ENCODE assay signal across 14 cellular contexts in genomic region chr1:244371294-244372141, GRCh38.
DNase-seq lines count a peak whose midpoint lies in the region; ATAC-seq, FAIRE-seq and TF ChIP-seq lines count a peak whose summit lies in the region.
"Had no signal": no experiment of that assay in that cellular context is flagged by ENCODE, and none has a peak within 500 bp of the region (broad histone marks: within the 10 kb centered on the region; RNA-seq: fewer than 3 reads in every experiment).

No MANE protein-coding gene starts in this region.

- DNase-seq in HAP-1 (ENCODE audit: low spot score in 2 of 2) (peak; percentile 33 to 45), NOMO-1 treated with dmso at 0.1 percent for 144 hours (lab: John Stamatoyannopoulos, UW; ENCODE audit: unreplicated experiment) (peak; percentile 48), keratinocyte (ENCODE audit: low read depth, low spot score) (no peak), cortex of kidney (lab: John Stamatoyannopoulos, UW) (no peak), colonic mucosa (no peak), COLO668 (lab: John Stamatoyannopoulos, UW; ENCODE audit: unreplicated experiment) (no peak)
- DNase-seq in central memory CD4-positive, alpha-beta T cell = no peak
- DNase-seq: activated T-cell treated with anti-CD3 and anti-CD28 coated beads, Interleukin-2, amount 50 U/mL, for 72 hours; CD8-positive, alpha-beta memory T cell; KBM-7; naive B cell; NCI-H226 had no signal

- peak; percentile 82 for ATAC-seq in GM18867 (IDR thresholded peaks at IDR 0.05; ENCODE audit: unreplicated experiment)
- ATAC-seq: Right ventricle myocardium inferior had no signal

- no peaks in the 10 kb centered on the region for H3K79me2 ChIP-seq in keratinocyte (ENCODE audit: control insufficient read depth, insufficient read depth, low read length)

- H3K9ac ChIP-seq in keratinocyte (ENCODE audit: control insufficient read depth, extremely low read depth, insufficient read depth, low read length) = peak overlapping the region; percentile 64
- H3K9ac ChIP-seq in colonic mucosa (ENCODE audit: low read depth in 2 of 2, low read length in 2 of 2) = no peak overlapping the region

- in situ Hi-C loops in HAP-1 (cut with MboI; ENCODE audit: low sequenced_read_pairs) = no loop called here

- peak overlapping the region; percentile 66 for H3K4me2 ChIP-seq in keratinocyte (ENCODE audit: control insufficient read depth, extremely low read depth, insufficient read depth, low read depth, low read length)

- H2AFZ ChIP-seq in keratinocyte (ENCODE audit: control insufficient read depth, low read length) = no peak overlapping the region

- H3K4me1 ChIP-seq in HAP-1 (peaks cover 29% of the 10 kb centered on the region), keratinocyte (ENCODE audit: control insufficient read depth, extremely low read depth, insufficient read depth, low read length) (peaks cover 28% of the 10 kb centered on the region), colonic mucosa (no peaks in the 10 kb centered on the region)

- peak; percentile 90 for FAIRE-seq in keratinocyte (lab: Jason Lieb, UNC)

- H3K27me3 ChIP-seq in HAP-1 (ENCODE audit: low read depth) = no peaks in the 10 kb centered on the region
- no peaks in the 10 kb centered on the region for H3K27me3 ChIP-seq in keratinocyte (ENCODE audit: control insufficient read depth, extremely low read depth, insufficient read depth, low read length)
- H3K27me3 ChIP-seq in colonic mucosa = no peaks in the 10 kb centered on the region

- H4K20me1 ChIP-seq in keratinocyte (ENCODE audit: control insufficient read depth, extremely low read depth, insufficient read depth, low read length) = no peaks in the 10 kb centered on the region

- no peaks in the 10 kb centered on the region for H3K9me1 ChIP-seq in keratinocyte (ENCODE audit: control insufficient read depth, extremely low read depth, insufficient read depth, low read length)

- H3K9me3 ChIP-seq in HAP-1 (no peaks in the 10 kb centered on the region), keratinocyte (ENCODE audit: control insufficient read depth, low read depth, low read length) (no peaks in the 10 kb centered on the region), colonic mucosa (no peaks in the 10 kb centered on the region)

- intact Hi-C loops in colonic mucosa (cut with DNase I) = no loop called here

- H3K27ac ChIP-seq in keratinocyte (ENCODE audit: control insufficient read depth, insufficient read depth, low read length) (peak overlapping the region; percentile 67), colonic mucosa (no peak overlapping the region)

- H3K4me3 ChIP-seq in HAP-1 = no peak overlapping the region
- peak overlapping the region in 2 of 3 experiments; percentile 6 to 12 for H3K4me3 ChIP-seq in keratinocyte (ENCODE audit: control insufficient read depth in 2 of 3, extremely low read depth in 1 of 3, insufficient read depth in 2 of 3, low read depth in 1 of 3, low read length in 3 of 3)
- no peak overlapping the region for H3K4me3 ChIP-seq in colonic mucosa

- dilution Hi-C loops in keratinocyte (cut with MboI; ENCODE audit: extremely low pct_ligation_motif_present, low sequenced_read_pairs) = no loop called here

- no peaks in the 10 kb centered on the region for H3K36me3 ChIP-seq in HAP-1 (replicated peaks)
- H3K36me3 ChIP-seq in keratinocyte (ENCODE audit: control insufficient read depth in 2 of 2, extremely low read depth in 1 of 2, insufficient read depth in 2 of 2, low read length in 2 of 2) = no peaks in the 10 kb centered on the region
- no peaks in the 10 kb centered on the region for H3K36me3 ChIP-seq in colonic mucosa

- TF ChIP-seq CTCF in keratinocyte (optimal IDR thresholded peaks at IDR 0.05 in 1 of 3, IDR thresholded peaks at IDR 0.05 in 1 of 3, conservative IDR thresholded peaks at IDR 0.05 in 1 of 3; ENCODE audit: extremely low read depth in 1 of 3, insufficient read depth in 2 of 3, low read length in 3 of 3) = no peak
- no peak for TF ChIP-seq CTCF in colonic mucosa (IDR thresholded peaks at IDR 0.05)

Comparison
In these comparisons a context has a peak if more than half of its experiments do, and no peak if none do; other contexts are left out.
1. DNase-seq: peak in HAP-1 (2 of 2) and NOMO-1 treated with dmso at 0.1 percent for 144 hours (single experiment); none in keratinocyte (single experiment), cortex of kidney (single experiment), colonic mucosa (single experiment), COLO668 (single experiment) and central memory CD4-positive, alpha-beta T cell (single experiment).
2. H3K4me3 ChIP-seq: peak in keratinocyte (2 of 3); none in HAP-1 (single experiment) and colonic mucosa (single experiment).